In the genomic region with DNA sequence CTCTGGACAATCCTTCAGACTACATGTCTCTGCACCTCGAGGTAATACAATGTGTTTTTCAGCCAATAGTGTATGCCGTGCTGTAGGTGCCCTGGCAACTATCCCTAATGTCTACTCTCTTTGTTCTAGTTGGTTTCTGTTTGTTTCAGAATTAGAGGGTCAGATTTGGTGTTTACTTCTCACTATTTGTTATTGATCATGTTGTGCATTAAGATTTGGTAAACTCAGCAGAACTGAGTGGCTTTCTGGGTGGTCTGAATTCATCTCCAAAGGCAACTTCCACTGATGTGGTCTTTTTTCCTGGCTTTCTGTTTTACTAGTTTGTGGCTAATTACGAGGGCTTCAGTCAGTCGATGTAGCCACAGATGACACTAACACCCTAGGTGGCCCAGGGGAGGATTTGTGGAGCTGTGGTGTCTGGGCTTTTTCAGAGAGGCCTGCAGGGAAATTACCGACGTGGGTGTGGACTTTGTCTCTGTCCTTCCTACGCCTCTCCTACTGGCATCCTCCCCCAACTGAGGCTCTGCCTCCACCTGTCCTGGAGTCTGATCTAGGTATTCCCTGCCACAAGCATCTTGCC, we compare ENCODE assay signal across 2 cellular contexts.
A peak's percentile ranks its signal among the peaks of the same experiment; 100 is the strongest.
TF ChIP-seq lines count a peak whose summit lies in the region.

No MANE protein-coding gene starts in this region.

TF ChIP-seq in GM23338, 12 proteins besides CTCF, POLR2A, EP300 and RAD21:
- TF ChIP-seq EZH2phosphoT487 (IDR thresholded peaks at IDR 0.05; ENCODE audit: unreplicated experiment) = no peak
- no peak for TF ChIP-seq STAT1 (IDR thresholded peaks at IDR 0.05; ENCODE audit: unreplicated experiment)
- no peak for TF ChIP-seq POLR2AphosphoS5 (IDR thresholded peaks at IDR 0.05; ENCODE audit: low read depth)
- TF ChIP-seq, protein P1, sequence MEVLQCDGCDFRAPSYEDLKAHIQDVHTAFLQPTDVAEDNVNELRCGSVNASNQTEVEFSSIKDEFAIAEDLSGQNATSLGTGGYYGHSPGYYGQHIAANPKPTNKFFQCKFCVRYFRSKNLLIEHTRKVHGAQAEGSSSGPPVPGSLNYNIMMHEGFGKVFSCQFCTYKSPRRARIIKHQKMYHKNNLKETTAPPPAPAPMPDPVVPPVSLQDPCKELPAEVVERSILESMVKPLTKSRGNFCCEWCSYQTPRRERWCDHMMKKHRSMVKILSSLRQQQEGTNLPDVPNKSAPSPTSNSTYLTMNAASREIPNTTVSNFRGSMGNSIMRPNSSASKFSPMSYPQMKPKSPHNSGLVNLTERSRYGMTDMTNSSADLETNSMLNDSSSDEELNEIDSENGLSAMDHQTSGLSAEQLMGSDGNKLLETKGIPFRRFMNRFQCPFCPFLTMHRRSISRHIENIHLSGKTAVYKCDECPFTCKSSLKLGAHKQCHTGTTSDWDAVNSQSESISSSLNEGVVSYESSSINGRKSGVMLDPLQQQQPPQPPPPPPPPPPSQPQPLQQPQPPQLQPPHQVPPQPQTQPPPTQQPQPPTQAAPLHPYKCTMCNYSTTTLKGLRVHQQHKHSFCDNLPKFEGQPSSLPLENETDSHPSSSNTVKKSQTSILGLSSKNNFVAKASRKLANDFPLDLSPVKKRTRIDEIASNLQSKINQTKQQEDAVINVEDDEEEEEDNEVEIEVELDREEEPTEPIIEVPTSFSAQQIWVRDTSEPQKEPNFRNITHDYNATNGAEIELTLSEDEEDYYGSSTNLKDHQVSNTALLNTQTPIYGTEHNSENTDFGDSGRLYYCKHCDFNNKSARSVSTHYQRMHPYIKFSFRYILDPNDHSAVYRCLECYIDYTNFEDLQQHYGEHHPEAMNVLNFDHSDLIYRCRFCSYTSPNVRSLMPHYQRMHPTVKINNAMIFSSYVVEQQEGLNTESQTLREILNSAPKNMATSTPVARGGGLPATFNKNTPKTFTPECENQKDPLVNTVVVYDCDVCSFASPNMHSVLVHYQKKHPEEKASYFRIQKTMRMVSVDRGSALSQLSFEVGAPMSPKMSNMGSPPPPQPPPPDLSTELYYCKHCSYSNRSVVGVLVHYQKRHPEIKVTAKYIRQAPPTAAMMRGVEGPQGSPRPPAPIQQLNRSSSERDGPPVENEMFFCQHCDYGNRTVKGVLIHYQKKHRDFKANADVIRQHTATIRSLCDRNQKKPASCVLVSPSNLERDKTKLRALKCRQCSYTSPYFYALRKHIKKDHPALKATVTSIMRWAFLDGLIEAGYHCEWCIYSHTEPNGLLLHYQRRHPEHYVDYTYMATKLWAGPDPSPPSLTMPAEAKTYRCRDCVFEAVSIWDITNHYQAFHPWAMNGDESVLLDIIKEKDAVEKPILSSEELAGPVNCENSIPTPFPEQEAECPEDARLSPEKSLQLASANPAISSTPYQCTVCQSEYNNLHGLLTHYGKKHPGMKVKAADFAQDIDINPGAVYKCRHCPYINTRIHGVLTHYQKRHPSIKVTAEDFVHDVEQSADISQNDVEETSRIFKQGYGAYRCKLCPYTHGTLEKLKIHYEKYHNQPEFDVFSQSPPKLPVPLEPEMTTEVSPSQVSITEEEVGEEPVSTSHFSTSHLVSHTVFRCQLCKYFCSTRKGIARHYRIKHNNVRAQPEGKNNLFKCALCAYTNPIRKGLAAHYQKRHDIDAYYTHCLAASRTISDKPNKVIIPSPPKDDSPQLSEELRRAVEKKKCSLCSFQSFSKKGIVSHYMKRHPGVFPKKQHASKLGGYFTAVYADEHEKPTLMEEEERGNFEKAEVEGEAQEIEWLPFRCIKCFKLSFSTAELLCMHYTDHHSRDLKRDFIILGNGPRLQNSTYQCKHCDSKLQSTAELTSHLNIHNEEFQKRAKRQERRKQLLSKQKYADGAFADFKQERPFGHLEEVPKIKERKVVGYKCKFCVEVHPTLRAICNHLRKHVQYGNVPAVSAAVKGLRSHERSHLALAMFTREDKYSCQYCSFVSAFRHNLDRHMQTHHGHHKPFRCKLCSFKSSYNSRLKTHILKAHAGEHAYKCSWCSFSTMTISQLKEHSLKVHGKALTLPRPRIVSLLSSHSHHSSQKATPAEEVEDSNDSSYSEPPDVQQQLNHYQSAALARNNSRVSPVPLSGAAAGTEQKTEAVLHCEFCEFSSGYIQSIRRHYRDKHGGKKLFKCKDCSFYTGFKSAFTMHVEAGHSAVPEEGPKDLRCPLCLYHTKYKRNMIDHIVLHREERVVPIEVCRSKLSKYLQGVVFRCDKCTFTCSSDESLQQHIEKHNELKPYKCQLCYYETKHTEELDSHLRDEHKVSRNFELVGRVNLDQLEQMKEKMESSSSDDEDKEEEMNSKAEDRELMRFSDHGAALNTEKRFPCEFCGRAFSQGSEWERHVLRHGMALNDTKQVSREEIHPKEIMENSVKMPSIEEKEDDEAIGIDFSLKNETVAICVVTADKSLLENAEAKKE (CRISPR knock-in tag; IDR thresholded peaks at IDR 0.05) = no peak
TF ChIP-seq in GM23338: peak in this region for 0.

TF ChIP-seq in GM12878, 131 proteins besides CTCF, POLR2A, EP300 and RAD21:
- TF ChIP-seq RUNX3 (IDR thresholded peaks at IDR 0.05; ENCODE audit: low read length) (0 out of 2 replicates have a peak, but pooled peaks have one; percentile 27), CBX5 (IDR thresholded peaks at IDR 0.05; ENCODE audit: low read depth) (no peak), KLF5 (IDR thresholded peaks at IDR 0.05; ENCODE audit: partially characterized antibody) (no peak)
